ENCODE assay signal across 8 cellular contexts in the genomic region with DNA sequence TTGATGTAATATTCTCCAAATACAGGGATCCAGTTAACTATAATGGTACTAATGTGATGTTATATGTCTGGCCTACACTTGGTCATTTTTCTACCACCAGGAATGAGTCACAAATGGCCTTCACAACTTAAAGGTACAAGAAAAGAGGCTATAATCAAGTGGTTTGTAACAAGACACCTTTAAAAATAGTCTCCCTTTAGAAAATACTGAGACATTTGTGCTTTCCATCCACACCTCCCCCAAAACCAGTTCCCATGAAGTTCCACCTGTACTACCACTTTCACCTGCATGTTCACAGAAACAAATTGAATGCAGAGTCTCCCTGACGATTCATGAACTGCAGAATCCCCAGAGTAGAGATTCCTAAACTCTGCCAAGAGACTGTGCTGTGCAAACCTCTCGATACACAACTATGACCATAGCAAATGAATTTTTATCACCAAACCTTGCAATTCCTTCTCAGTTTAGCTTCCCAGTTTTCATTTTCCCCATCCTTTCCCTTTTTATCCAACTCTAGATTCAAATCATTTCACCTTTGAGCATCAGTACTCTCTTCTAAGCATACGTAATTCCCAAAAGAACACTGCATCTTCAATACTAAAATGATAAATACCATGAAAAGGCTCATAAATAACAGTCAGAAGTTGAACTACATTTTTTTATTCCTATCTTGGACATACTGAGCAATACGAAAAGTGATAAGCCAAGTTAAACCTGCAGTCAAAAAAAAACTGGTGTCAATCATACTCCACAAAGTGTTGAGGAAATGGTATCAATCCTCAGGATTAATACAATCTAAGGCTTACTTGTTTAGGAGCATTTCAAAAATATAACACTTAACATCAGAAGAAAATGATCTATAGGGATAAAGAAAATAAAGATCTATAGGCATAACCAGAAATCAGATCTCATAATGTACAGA. TPM values are rescaled to one million over a fixed set of nuclear protein-coding genes. Genes with fewer than 3 reads are reported as not detected.
A peak's percentile ranks its signal among the peaks of the same experiment; 100 is the strongest.
DNase-seq lines count a peak whose midpoint lies in the region; ATAC-seq and TF ChIP-seq lines count a peak whose summit lies in the region.

No MANE protein-coding gene starts in this region.

- TF ChIP-seq CTCF in DOHH2 (IDR thresholded peaks at IDR 0.05; ENCODE audit: low read depth, low read length, poor library complexity, severe bottlenecking), result no peak

- H3F3A ChIP-seq in DOHH2 (ENCODE audit: control insufficient read depth, insufficient read depth), result peaks cover 29% of the 10 kb centered on the region

- H3K27me3 ChIP-seq in DOHH2 (ENCODE audit: control insufficient read depth, low read length), result no peaks in the 10 kb centered on the region
- no peaks in the 10 kb centered on the region for H3K27me3 ChIP-seq in ectodermal cell (ENCODE audit: control insufficient read depth, insufficient read depth, low read length, poor library complexity, severe bottlenecking)
- no peaks in the 10 kb centered on the region for H3K27me3 ChIP-seq in neuron (ENCODE audit: insufficient read depth, low read length)

- peaks cover 80% of the 10 kb centered on the region for H4K20me1 ChIP-seq in DOHH2 (ENCODE audit: control insufficient read depth, insufficient read depth, low read depth, low read length)

- H3K36me3 ChIP-seq in DOHH2 (ENCODE audit: control insufficient read depth, low read length), result peaks cover 90% of the 10 kb centered on the region
- H3K36me3 ChIP-seq in ectodermal cell (ENCODE audit: control insufficient read depth, insufficient read depth, low read length), result peaks cover 17% of the 10 kb centered on the region
- H3K36me3 ChIP-seq in neuron (ENCODE audit: insufficient read depth, low read length), result peaks cover 49% of the 10 kb centered on the region

- peak overlapping the region; percentile 75; the same call in 1 of the 2 replicates for H3K27ac ChIP-seq in DOHH2 (ENCODE audit: low read depth, low read length)
- no peak overlapping the region for H3K27ac ChIP-seq in ectodermal cell (ENCODE audit: insufficient read depth, low read depth, low read length, poor library complexity, severe bottlenecking)

- H3K4me2 ChIP-seq in DOHH2 (ENCODE audit: low read length), result peak overlapping the region; percentile 94

- H3K4me3 ChIP-seq in DOHH2 (ENCODE audit: low read length) (peak overlapping the region; percentile 94), ectodermal cell (ENCODE audit: insufficient read depth, low read depth, low read length) (peak overlapping the region; percentile 97), neuron (ENCODE audit: low read length) (peak overlapping the region; percentile 79)

- no peaks in the 10 kb centered on the region for H3K9me2 ChIP-seq in DOHH2 (replicated peaks; ENCODE audit: control insufficient read depth, low read length)

- H3K79me2 ChIP-seq in DOHH2 (ENCODE audit: control insufficient read depth, low read length), result peaks cover 100% of the 10 kb centered on the region

- ATAC-seq in HG03108 (IDR thresholded peaks at IDR 0.05; ENCODE audit: unreplicated experiment) (no peak), HG03135 (IDR thresholded peaks at IDR 0.05; ENCODE audit: unreplicated experiment) (no peak), HG02973 (IDR thresholded peaks at IDR 0.05; ENCODE audit: unreplicated experiment) (no peak)

- peak; percentile 15 for DNase-seq in NCI-H146 (lab: John Stamatoyannopoulos, UW)
- DNase-seq in dedifferentiated amniotic fluid mesenchymal stem cell (ENCODE audit: extremely low spot score), result no peak

- H3K9me3 ChIP-seq in DOHH2 (ENCODE audit: control insufficient read depth, insufficient read depth, low read length), result no peaks in the 10 kb centered on the region
- H3K9me3 ChIP-seq in ectodermal cell (ENCODE audit: control insufficient read depth, low read length), result no peaks in the 10 kb centered on the region
- H3K9me3 ChIP-seq in neuron (ENCODE audit: low read length), result no peaks in the 10 kb centered on the region

- WGBS in ectodermal cell, 2 experiments, result 70 to 71% methylated on average over 4 of the region's 4 CpGs

- no peak overlapping the region for H2AFZ ChIP-seq in neuron (ENCODE audit: low read depth, low read length)

- H3K4me1 ChIP-seq in DOHH2 (ENCODE audit: control insufficient read depth, low read length), result peaks cover 57% of the 10 kb centered on the region
- H3K4me1 ChIP-seq in ectodermal cell (ENCODE audit: control insufficient read depth, insufficient read depth, low read length), result peaks cover 30% of the 10 kb centered on the region
- peaks cover 33% of the 10 kb centered on the region for H3K4me1 ChIP-seq in neuron (ENCODE audit: insufficient read depth, low read length)

RNA-seq across cellular contexts. Expression of a gene that starts 5.8 kb away (rescaled TPM):
- 59.8 TPM for polyA plus RNA-seq in ectodermal cell (2013, experiment 1 of 4)
- polyA plus RNA-seq in ectodermal cell (2013, experiment 2 of 4), result 61.2 TPM
- 57.7 TPM for polyA plus RNA-seq in ectodermal cell (2013, experiment 3 of 4)
- polyA plus RNA-seq in ectodermal cell (2013, experiment 4 of 4), result 73.9 TPM
